9 cellular contexts compared by ENCODE assay signal in genomic region chr3:9067352-9067975, GRCh38.
DNase-seq lines count a peak whose midpoint lies in the region; ATAC-seq and TF ChIP-seq lines count a peak whose summit lies in the region.
"Had no signal": no experiment of that assay in that cellular context is flagged by ENCODE, and none has a peak within 500 bp of the region (broad histone marks: within the 10 kb centered on the region; RNA-seq: fewer than 3 reads in every experiment).

No MANE protein-coding gene starts in this region.

- DNase-seq in CMK (ENCODE audit: low read depth), result peak; percentile 20
- DNase-seq in M059J (ENCODE audit: low read depth), result peak; percentile 46
- DNase-seq in erythroblast (lab: John Stamatoyannopoulos, UW), result peak; percentile 34 to 55
- peak; percentile 52 for DNase-seq in mucosa of gallbladder (ENCODE audit: low spot score)

- ATAC-seq in GM18870 (IDR thresholded peaks at IDR 0.05; ENCODE audit: unreplicated experiment), result peak; percentile 64
- ATAC-seq in SK-N-SH treated with all-trans-retinoic acid at 6 μM for 48 hours, result peak; percentile 95
- ATAC-seq in GM21576 (IDR thresholded peaks at IDR 0.05; ENCODE audit: unreplicated experiment), result no peak
- ATAC-seq in HG03196 (IDR thresholded peaks at IDR 0.05; ENCODE audit: unreplicated experiment), result no peak
- ATAC-seq: T-cell had no signal

- no peak for TF ChIP-seq POLR2A in erythroblast (IDR thresholded peaks at IDR 0.05; ENCODE audit: low read length)

TF ChIP-seq in SK-N-SH treated with all-trans-retinoic acid at 6 μM for 48 hours, 23 proteins besides CTCF, POLR2A, EP300 and RAD21:
- TF ChIP-seq ZNF70 (CRISPR knock-in tag; IDR thresholded peaks at IDR 0.05) (no peak), CSDC2 (CRISPR knock-in tag; IDR thresholded peaks at IDR 0.05) (no peak), TSHZ2 (CRISPR knock-in tag; IDR thresholded peaks at IDR 0.05) (no peak), RARB (CRISPR knock-in tag; IDR thresholded peaks at IDR 0.05) (no peak), ZNF8 (CRISPR knock-in tag; IDR thresholded peaks at IDR 0.05) (no peak), TOX (CRISPR knock-in tag; IDR thresholded peaks at IDR 0.05; ENCODE audit: borderline replicate concordance) (no peak), SNAI2 (CRISPR knock-in tag; IDR thresholded peaks at IDR 0.05) (no peak), GLIS3 (CRISPR knock-in tag; IDR thresholded peaks at IDR 0.05) (no peak), PPARA (CRISPR knock-in tag; IDR thresholded peaks at IDR 0.05; ENCODE audit: borderline replicate concordance) (no peak), CREB5 (CRISPR knock-in tag; IDR thresholded peaks at IDR 0.05; ENCODE audit: low read depth) (no peak), ZC3H10 (CRISPR knock-in tag; IDR thresholded peaks at IDR 0.05) (no peak), ZFP3 (CRISPR knock-in tag; IDR thresholded peaks at IDR 0.05) (no peak), ZFP30 (CRISPR knock-in tag; IDR thresholded peaks at IDR 0.05) (no peak), ISL1 (CRISPR knock-in tag; IDR thresholded peaks at IDR 0.05) (no peak), ZNF565 (CRISPR knock-in tag; conservative IDR thresholded peaks at IDR 0.05; ENCODE audit: low read depth) (no peak), OSR1 (CRISPR knock-in tag; IDR thresholded peaks at IDR 0.05) (no peak)
- TF ChIP-seq, protein P1, sequence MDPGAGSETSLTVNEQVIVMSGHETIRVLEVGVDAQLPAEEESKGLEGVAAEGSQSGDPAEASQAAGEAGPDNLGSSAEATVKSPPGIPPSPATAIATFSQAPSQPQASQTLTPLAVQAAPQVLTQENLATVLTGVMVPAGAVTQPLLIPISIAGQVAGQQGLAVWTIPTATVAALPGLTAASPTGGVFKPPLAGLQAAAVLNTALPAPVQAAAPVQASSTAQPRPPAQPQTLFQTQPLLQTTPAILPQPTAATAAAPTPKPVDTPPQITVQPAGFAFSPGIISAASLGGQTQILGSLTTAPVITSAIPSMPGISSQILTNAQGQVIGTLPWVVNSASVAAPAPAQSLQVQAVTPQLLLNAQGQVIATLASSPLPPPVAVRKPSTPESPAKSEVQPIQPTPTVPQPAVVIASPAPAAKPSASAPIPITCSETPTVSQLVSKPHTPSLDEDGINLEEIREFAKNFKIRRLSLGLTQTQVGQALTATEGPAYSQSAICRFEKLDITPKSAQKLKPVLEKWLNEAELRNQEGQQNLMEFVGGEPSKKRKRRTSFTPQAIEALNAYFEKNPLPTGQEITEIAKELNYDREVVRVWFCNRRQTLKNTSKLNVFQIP (CRISPR knock-in tag; IDR thresholded peaks at IDR 0.05; ENCODE audit: borderline replicate concordance, low read depth), result no peak
- TF ChIP-seq, protein P2, sequence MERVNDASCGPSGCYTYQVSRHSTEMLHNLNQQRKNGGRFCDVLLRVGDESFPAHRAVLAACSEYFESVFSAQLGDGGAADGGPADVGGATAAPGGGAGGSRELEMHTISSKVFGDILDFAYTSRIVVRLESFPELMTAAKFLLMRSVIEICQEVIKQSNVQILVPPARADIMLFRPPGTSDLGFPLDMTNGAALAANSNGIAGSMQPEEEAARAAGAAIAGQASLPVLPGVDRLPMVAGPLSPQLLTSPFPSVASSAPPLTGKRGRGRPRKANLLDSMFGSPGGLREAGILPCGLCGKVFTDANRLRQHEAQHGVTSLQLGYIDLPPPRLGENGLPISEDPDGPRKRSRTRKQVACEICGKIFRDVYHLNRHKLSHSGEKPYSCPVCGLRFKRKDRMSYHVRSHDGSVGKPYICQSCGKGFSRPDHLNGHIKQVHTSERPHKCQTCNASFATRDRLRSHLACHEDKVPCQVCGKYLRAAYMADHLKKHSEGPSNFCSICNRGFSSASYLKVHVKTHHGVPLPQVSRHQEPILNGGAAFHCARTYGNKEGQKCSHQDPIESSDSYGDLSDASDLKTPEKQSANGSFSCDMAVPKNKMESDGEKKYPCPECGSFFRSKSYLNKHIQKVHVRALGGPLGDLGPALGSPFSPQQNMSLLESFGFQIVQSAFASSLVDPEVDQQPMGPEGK (CRISPR knock-in tag; IDR thresholded peaks at IDR 0.05; ENCODE audit: borderline replicate concordance), result no peak
- TF ChIP-seq, protein P3, sequence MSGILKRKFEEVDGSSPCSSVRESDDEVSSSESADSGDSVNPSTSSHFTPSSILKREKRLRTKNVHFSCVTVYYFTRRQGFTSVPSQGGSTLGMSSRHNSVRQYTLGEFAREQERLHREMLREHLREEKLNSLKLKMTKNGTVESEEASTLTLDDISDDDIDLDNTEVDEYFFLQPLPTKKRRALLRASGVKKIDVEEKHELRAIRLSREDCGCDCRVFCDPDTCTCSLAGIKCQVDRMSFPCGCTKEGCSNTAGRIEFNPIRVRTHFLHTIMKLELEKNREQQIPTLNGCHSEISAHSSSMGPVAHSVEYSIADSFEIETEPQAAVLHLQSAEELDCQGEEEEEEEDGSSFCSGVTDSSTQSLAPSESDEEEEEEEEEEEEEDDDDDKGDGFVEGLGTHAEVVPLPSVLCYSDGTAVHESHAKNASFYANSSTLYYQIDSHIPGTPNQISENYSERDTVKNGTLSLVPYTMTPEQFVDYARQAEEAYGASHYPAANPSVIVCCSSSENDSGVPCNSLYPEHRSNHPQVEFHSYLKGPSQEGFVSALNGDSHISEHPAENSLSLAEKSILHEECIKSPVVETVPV (CRISPR knock-in tag; IDR thresholded peaks at IDR 0.05), result no peak

Comparison
In these comparisons a context has a peak if more than half of its experiments do, and no peak if none do; other contexts are left out.
1. ATAC-seq: peak in GM18870 (single experiment) and SK-N-SH treated with all-trans-retinoic acid at 6 μM for 48 hours (single experiment); none in GM21576 (single experiment) and HG03196 (single experiment).
2. Peak in every context shown above with its lines, with median percentiles within 50 percentile points of each other: DNase-seq.